ENCODE assay signal across 8 cellular contexts in genomic region chr2:64943387-64944150, GRCh38. TPM values are rescaled to one million over a fixed set of nuclear protein-coding genes. Genes with fewer than 3 reads are reported as not detected.
A peak's percentile ranks its signal among the peaks of the same experiment; 100 is the strongest.
DNase-seq lines count a peak whose midpoint lies in the region; TF ChIP-seq lines count a peak whose summit lies in the region.
"Had no signal": no experiment of that assay in that cellular context is flagged by ENCODE, and none has a peak within 500 bp of the region (broad histone marks: within the 10 kb centered on the region; RNA-seq: fewer than 3 reads in every experiment).

No MANE protein-coding gene starts in this region.

- 21% methylated on average over 12 of the region's 12 CpGs for WGBS in suprapubic skin

- H3K79me2 ChIP-seq in Loucy (ENCODE audit: insufficient read depth, low read length), result peaks cover 15% of the 10 kb centered on the region

- TF ChIP-seq EP300 in suprapubic skin (IDR thresholded peaks at IDR 0.05), result no peak

- no peaks in the 10 kb centered on the region for H3K27me3 ChIP-seq in Loucy (ENCODE audit: insufficient read depth, low read length, poor library complexity, severe bottlenecking)
- no peaks in the 10 kb centered on the region for H3K27me3 ChIP-seq in suprapubic skin
- H3K27me3 ChIP-seq in effector memory CD4-positive, alpha-beta T cell (replicated peaks; ENCODE audit: control insufficient read depth, insufficient read depth, low read length, poor library complexity, severe bottlenecking), result no peaks in the 10 kb centered on the region

- no peak overlapping the region for H2AFZ ChIP-seq in Loucy (ENCODE audit: low read length)

- peak overlapping the region; percentile 4 for H3K27ac ChIP-seq in suprapubic skin
- no peak overlapping the region for H3K27ac ChIP-seq in effector memory CD4-positive, alpha-beta T cell (ENCODE audit: insufficient read depth, low read length, poor library complexity, severe bottlenecking)

- H3K9ac ChIP-seq in Loucy (ENCODE audit: low read depth, low read length, poor library complexity, severe bottlenecking), result peak overlapping the region; percentile 97

- no peaks in the 10 kb centered on the region for H3K9me3 ChIP-seq in Loucy (ENCODE audit: insufficient read depth, low read depth, low read length)
- H3K9me3 ChIP-seq in suprapubic skin, result no peaks in the 10 kb centered on the region
- no peaks in the 10 kb centered on the region for H3K9me3 ChIP-seq in effector memory CD4-positive, alpha-beta T cell (ENCODE audit: control insufficient read depth, low read length)

- peak in 54 of 58 donors; percentile 18 to 94 (median 72) for DNase-seq in anterior cingulate cortex (lab: John Stamatoyannopoulos, UW)
- DNase-seq in iris pigment epithelial cell (ENCODE audit: low read depth), result peak; percentile 68
- peak; percentile 83 to 87 for DNase-seq in suprapubic skin (ENCODE audit: low spot score in 2 of 2)
- no peak for DNase-seq in DMS79 treated with DMSO at 0.1 percent for 48 hours (lab: John Stamatoyannopoulos, UW)
- no peak for DNase-seq in effector memory CD4-positive, alpha-beta T cell
- no peak for DNase-seq in NCI-H524 treated with DMSO at 0.1 percent for 48 hours (lab: John Stamatoyannopoulos, UW)
- DNase-seq: NK-92 treated with Interleukin-12 subunit alpha and Interleukin-12 subunit beta, amount 100 ng/mL, for 24 hours had no signal

- H3K4me3 ChIP-seq in Loucy (ENCODE audit: low read length, poor library complexity, severe bottlenecking) (peak overlapping the region; percentile 61), suprapubic skin (no peak overlapping the region)
- no peak overlapping the region for H3K4me3 ChIP-seq in effector memory CD4-positive, alpha-beta T cell (ENCODE audit: insufficient read depth, low read depth, low read length, poor library complexity, severe bottlenecking)

- peak overlapping the region; percentile 85 for H3K4me2 ChIP-seq in Loucy (ENCODE audit: low read depth, low read length, poor library complexity, severe bottlenecking)

- no peak for TF ChIP-seq POLR2A in suprapubic skin (IDR thresholded peaks at IDR 0.05)

- peaks cover 5% of the 10 kb centered on the region for H3F3A ChIP-seq in Loucy (ENCODE audit: low read depth)

- TF ChIP-seq CTCF in Loucy (conservative IDR thresholded peaks at IDR 0.05; ENCODE audit: low read length) (no peak), suprapubic skin (IDR thresholded peaks at IDR 0.05) (no peak)

- H3K36me3 ChIP-seq in Loucy (ENCODE audit: insufficient read depth, low read length) (no peaks in the 10 kb centered on the region), suprapubic skin (no peaks in the 10 kb centered on the region)
- no peaks in the 10 kb centered on the region for H3K36me3 ChIP-seq in effector memory CD4-positive, alpha-beta T cell (ENCODE audit: control insufficient read depth, insufficient read depth, low read length)

- H3K4me1 ChIP-seq in Loucy (ENCODE audit: insufficient read depth, low read length, poor library complexity, severe bottlenecking) (peaks cover 74% of the 10 kb centered on the region), suprapubic skin (peaks cover 58% of the 10 kb centered on the region)
- peaks cover 21% of the 10 kb centered on the region for H3K4me1 ChIP-seq in effector memory CD4-positive, alpha-beta T cell (ENCODE audit: control insufficient read depth, insufficient read depth, low read length, poor library complexity, severe bottlenecking)

- H4K20me1 ChIP-seq in Loucy (ENCODE audit: insufficient read depth, low read length, poor library complexity, severe bottlenecking), result no peaks in the 10 kb centered on the region

- no peaks in the 10 kb centered on the region for H3K9me2 ChIP-seq in Loucy (replicated peaks; ENCODE audit: low read depth, low read length)

RNA-seq across cellular contexts. Expression of gene SLC1A4, which starts 45.6 kb away (rescaled TPM):
- 10 to 100 TPM; 12.9 to 39.5 (median 29.0) TPM for total RNA-seq in suprapubic skin

Comparison
In these comparisons a context has a peak if more than half of its experiments do, and no peak if none do; other contexts are left out.
1. DNase-seq: peak in anterior cingulate cortex (54 of 58), iris pigment epithelial cell (single experiment) and suprapubic skin (2 of 2); none in DMS79 treated with DMSO at 0.1 percent for 48 hours (single experiment), effector memory CD4-positive, alpha-beta T cell (0 of 3) and NCI-H524 treated with DMSO at 0.1 percent for 48 hours (single experiment).